Comparison of ENCODE assay signal across 24 cellular contexts in genomic region chr2:133951209-133951608, GRCh38.
"Had no signal": no experiment of that assay in that cellular context is flagged by ENCODE, and none has a peak within 500 bp of the region (broad histone marks: within the 10 kb centered on the region; RNA-seq: fewer than 3 reads in every experiment).

No MANE protein-coding gene starts in this region.

- H2AFZ ChIP-seq: PC-9 had no signal

- H3K4me3 ChIP-seq: cardiac muscle cell, PC-9 had no signal

- H3K36me3 ChIP-seq: cardiac muscle cell had no signal

- H3K4me2 ChIP-seq: PC-9 had no signal

- DNase-seq: activated CD4-positive, alpha-beta memory T cell treated with anti-CD3 and anti-CD28 coated beads for 36 hours; activated CD4-positive, alpha-beta T cell treated with anti-CD3 and anti-CD28 coated beads, Interleukin-2, amount 10 ng/mL, durations not matched to agents 7 days and 5 days; activated CD4-positive, CD25-positive, alpha-beta regulatory T cell; activated CD8-positive, alpha-beta memory T cell treated with anti-CD3 and anti-CD28 coated beads for 24 hours; activated effector memory CD4-positive, alpha-beta T cell treated with anti-CD3 and anti-CD28 coated beads, Interleukin-2, amount 50 U/mL, for 16 hours; activated naive CD4-positive, alpha-beta T cell treated with Interleukin-2 at 50 U/mL for 16 hours; activated naive CD8-positive, alpha-beta T cell treated with anti-CD3 and anti-CD28 coated beads, Interleukin-2, amount 50 U/mL, for 24 hours; activated T-cell treated with anti-CD3 and anti-CD28 coated beads, Interleukin-2, amount 50 U/mL, for 4 hours; amniotic stem cell; cerebellar nuclear complex; NCI-H1048; NCI-H146; NCI-H187 treated with DMSO at 0.1 percent for 48 hours; NCI-H2081 treated with DMSO at 0.1 percent for 48 hours; NCI-H446; NCI-H524; PC-9; SHP77 treated with DMSO at 0.1 percent for 48 hours; T-helper 17 cell; T1000 had no signal

- H3K27ac ChIP-seq: cardiac muscle cell, PC-9 had no signal

- FAIRE-seq: astrocyte, colon, TTC549 had no signal

- H3K27me3 ChIP-seq: cardiac muscle cell had no signal
